8 cellular contexts compared by ENCODE assay signal in genomic region chr2:67596871-67597270, GRCh38.
"Had no signal": no experiment of that assay in that cellular context is flagged by ENCODE, and none has a peak within 500 bp of the region (broad histone marks: within the 10 kb centered on the region; RNA-seq: fewer than 3 reads in every experiment).

No MANE protein-coding gene starts in this region.

- H2AFZ ChIP-seq: GM23248 had no signal

- DNase-seq: GM23248, GOT3, H7, HFFc6, KG1 had no signal

- H3K4me1 ChIP-seq: HAP-1 had no signal

- ATAC-seq: HCT116 had no signal

- H3K9me3 ChIP-seq: HAP-1 had no signal

- H3K4me3 ChIP-seq: GM23248, HAP-1 had no signal

- H3K27ac ChIP-seq: GM23248, HL-60 had no signal

- H3K9ac ChIP-seq: GM23248 had no signal

- H3K36me3 ChIP-seq: HAP-1 had no signal
